ENCODE assay signal across 1 cellular context in genomic region chr1:101259744-101260148, GRCh38.
TF ChIP-seq lines count a peak whose summit lies in the region.

No MANE protein-coding gene starts in this region.

TF ChIP-seq in K562, 482 proteins besides CTCF, POLR2A, EP300 and RAD21 (continued from another document):
- TF ChIP-seq PKNOX1 (IDR thresholded peaks at IDR 0.05) (peak; percentile 48; the same call in 1 of the 2 replicates), LEF1 (IDR thresholded peaks at IDR 0.05) (peak; percentile 26; the same call in 1 of the 2 replicates), CEBPG (CRISPR knock-in tag; IDR thresholded peaks at IDR 0.05) (no peak), CEBPG (tag; conservative IDR thresholded peaks at IDR 0.05 in 1 of 2, IDR thresholded peaks at IDR 0.05 in 1 of 2) (peak; percentile 67 to 82; a peak in 3 of 4 replicates), ZNF431 (CRISPR knock-in tag; IDR thresholded peaks at IDR 0.05) (no peak), ZNF639 (CRISPR knock-in tag; conservative IDR thresholded peaks at IDR 0.05 in 1 of 2, IDR thresholded peaks at IDR 0.05 in 1 of 2) (peak in 1 of 2 experiments; percentile 33; a peak in 1 of 4 replicates), ARID1B (IDR thresholded peaks at IDR 0.05) (peak; percentile 41), ZNF3 (CRISPR knock-in tag; IDR thresholded peaks at IDR 0.05) (no peak), DPF2 (IDR thresholded peaks at IDR 0.05) (peak; percentile 19; the same call in 1 of the 2 replicates), NFIC (IDR thresholded peaks at IDR 0.05) (no peak), ZFX (CRISPR knock-in tag; IDR thresholded peaks at IDR 0.05) (no peak), COPS2 (conservative IDR thresholded peaks at IDR 0.05) (no peak)
TF ChIP-seq in K562: peak in this region for 32.
